8 cellular contexts compared by ENCODE assay signal in the genomic region with DNA sequence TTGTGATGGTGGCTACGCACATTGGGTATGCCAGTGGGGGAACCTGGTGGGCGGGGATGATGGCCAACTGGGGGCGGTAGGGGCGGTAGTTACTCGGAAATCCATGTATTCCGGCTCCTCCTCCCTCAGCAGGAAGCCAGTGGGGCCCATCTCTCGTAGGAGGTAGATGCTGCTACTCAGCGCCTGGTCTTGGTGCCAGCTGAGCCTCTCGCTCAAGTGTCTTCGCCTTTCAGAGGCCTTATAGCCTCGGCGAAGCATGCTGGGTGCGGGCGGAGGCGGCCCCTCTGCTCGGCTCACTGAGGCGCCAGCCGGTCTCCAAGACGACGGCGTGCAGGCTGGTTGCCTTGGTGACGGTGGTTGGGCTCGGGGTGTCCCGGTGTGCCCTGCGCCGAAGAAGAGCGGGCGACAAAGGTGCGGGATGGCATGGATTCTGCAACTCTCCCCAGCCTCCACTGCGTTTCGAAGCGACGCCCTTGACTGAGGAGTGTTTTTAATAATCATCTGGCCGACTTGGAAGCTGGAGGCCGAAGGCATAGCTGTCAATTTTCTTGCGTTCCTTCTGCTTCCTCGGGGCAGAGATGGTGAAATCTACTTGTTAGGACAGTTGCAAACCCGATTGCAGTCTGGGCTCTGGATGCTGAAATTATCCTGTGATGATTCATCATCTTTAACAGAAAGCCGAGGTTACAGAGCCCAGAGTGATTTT.
A peak's percentile ranks its signal among the peaks of the same experiment; 100 is the strongest.
DNase-seq lines count a peak whose midpoint lies in the region; ATAC-seq lines count a peak whose summit lies in the region.

A gene with protein sequence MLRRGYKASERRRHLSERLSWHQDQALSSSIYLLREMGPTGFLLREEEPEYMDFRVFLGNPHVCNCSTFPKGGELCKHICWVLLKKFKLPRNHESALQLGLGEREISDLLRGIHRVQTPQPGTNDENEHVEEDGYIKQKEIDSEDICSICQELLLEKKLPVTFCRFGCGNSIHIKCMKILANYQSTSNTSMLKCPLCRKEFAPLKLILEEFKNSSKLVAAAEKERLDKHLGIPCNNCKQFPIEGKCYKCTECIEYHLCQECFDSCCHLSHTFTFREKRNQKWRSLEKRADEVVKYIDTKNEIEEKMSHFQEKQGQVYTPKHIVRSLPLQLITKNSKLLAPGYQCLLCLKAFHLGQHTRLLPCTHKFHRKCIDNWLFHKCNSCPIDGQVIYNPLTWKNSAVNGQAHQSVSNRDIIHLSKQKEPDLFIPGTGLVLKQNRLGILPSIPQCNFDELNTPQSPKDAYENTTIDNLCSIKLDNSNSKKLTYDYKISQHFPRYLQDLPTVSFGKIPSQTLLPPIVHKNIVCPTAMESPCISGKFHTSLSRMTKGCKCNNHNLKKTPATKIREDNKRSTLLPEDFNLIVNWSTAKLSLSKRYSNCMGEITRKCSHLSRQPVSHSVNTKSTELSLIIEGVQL (minus strand): TSS at position 298 of the 706 bp plus-strand sequence. CDS start 40 bp downstream, at position 258.

- DNase-seq in stimulated activated CD4-positive, alpha-beta T cell treated with anti-CD3 and anti-CD28 coated beads, Interleukin-15, amount 100 ng/mL, for 24 hours: peak; percentile 45
- DNase-seq in stimulated activated CD4-positive, alpha-beta T cell treated with anti-CD3 and anti-CD28 coated beads, Interleukin-12 subunit alpha, Interleukin-12 subunit beta, amount 100 ng/mL, for 4 hours: no peak
- DNase-seq in NCI-H774 (lab: John Stamatoyannopoulos, UW) (peak; percentile 90), astrocyte of the hippocampus (ENCODE audit: low read depth, low spot score) (peak; percentile 86), hypothalamus (lab: John Stamatoyannopoulos, UW) (peak in 49 of 51 donors; percentile 1 to 82 (median 53)), posterior cingulate gyrus (peak; percentile 51 to 98 (median 82))
- DNase-seq in central memory CD4-positive, alpha-beta T cell: no peak

- intact Hi-C loops in posterior cingulate gyrus (cut with DNase I): loop anchor here (10.0 kb wide), 1 partner anchor 154 kb away; a partner anchor contains a TSS

- peak; percentile 79 for ATAC-seq in HG03442 (IDR thresholded peaks at IDR 0.05; ENCODE audit: unreplicated experiment)

Comparison
In these comparisons a context has a peak if more than half of its experiments do, and no peak if none do; other contexts are left out.
1. DNase-seq: peak in stimulated activated CD4-positive, alpha-beta T cell treated with anti-CD3 and anti-CD28 coated beads, Interleukin-15, amount 100 ng/mL, for 24 hours (single experiment), NCI-H774 (single experiment), astrocyte of the hippocampus (single experiment), hypothalamus (49 of 51) and posterior cingulate gyrus (10 of 10); none in stimulated activated CD4-positive, alpha-beta T cell treated with anti-CD3 and anti-CD28 coated beads, Interleukin-12 subunit alpha, Interleukin-12 subunit beta, amount 100 ng/mL, for 4 hours (single experiment) and central memory CD4-positive, alpha-beta T cell (single experiment).